In the genomic region with DNA sequence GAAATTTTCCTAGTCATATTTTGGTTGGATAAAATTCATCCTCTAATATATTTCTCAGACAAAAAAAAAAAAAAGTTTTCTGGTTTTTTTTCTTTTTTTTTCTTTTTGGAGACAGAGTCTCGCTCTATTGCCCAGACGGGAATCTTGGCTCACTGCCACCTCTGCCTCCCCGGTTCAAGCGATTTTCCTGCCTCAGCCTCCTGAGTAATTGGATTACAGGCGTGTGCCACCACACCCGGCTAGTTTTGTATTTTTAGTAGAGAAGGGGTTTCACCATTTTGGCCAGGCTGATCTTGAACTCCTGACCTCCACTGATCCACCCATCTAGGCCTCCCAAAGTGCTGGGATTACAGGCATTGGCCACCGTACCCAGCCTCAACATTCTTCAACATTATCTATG, we compare ENCODE assay signal across 27 cellular contexts.
"Had no signal": no experiment of that assay in that cellular context is flagged by ENCODE, and none has a peak within 500 bp of the region (broad histone marks: within the 10 kb centered on the region; RNA-seq: fewer than 3 reads in every experiment).

No MANE protein-coding gene starts in this region.

- H3K4me3 ChIP-seq: body of pancreas, esophagus squamous epithelium, hepatocyte, ovary, right lobe of liver, testis, uterus had no signal

- H3K27me3 ChIP-seq: body of pancreas, esophagus squamous epithelium, hepatocyte, ovary, right lobe of liver, testis, uterus had no signal

- H3K27ac ChIP-seq: body of pancreas, epithelial cell of prostate, esophagus squamous epithelium, hepatocyte, ovary, right lobe of liver, testis, uterus, VCaP had no signal

- H3K9me3 ChIP-seq: body of pancreas, esophagus squamous epithelium, ovary, right lobe of liver, testis, uterus had no signal

- H2AFZ ChIP-seq: hepatocyte had no signal

- H3K36me3 ChIP-seq: esophagus squamous epithelium, ovary, right lobe of liver, uterus had no signal

- H3K4me1 ChIP-seq: esophagus squamous epithelium, right lobe of liver, testis, uterus had no signal

- DNase-seq: activated CD4-positive, alpha-beta T cell treated with anti-CD3 and anti-CD28 coated beads for 4 hours; activated CD4-positive, alpha-beta T cell treated with anti-CD3 and anti-CD28 coated beads, Interleukin-2, amount 50 U/mL, for 4 hours; activated effector memory CD4-positive, alpha-beta T cell treated with Interleukin-2 at 50 U/mL for 16 hours; activated naive CD4-positive, alpha-beta T cell treated with Interleukin-2 at 50 U/mL for 16 hours; activated T-cell treated with anti-CD3 and anti-CD28 coated beads for 4 hours; anterior cingulate cortex; dermis blood vessel endothelial cell; effector CD4-positive, alpha-beta T cell; esophagus squamous epithelium; foreskin melanocyte; islet precursor cell; left cardiac atrium; left ventricle myocardium superior; mammary epithelial cell; midbrain; naive thymus-derived CD4-positive, alpha-beta T cell; ovary; right lobe of liver; stimulated activated CD4-positive, alpha-beta T cell treated with anti-CD3 and anti-CD28 coated beads, Interleukin-12 subunit alpha, Interleukin-12 subunit beta, amount 100 ng/mL, for 4 hours; stimulated activated CD4-positive, alpha-beta T cell treated with anti-CD3 and anti-CD28 coated beads, Interleukin-4, amount 100 ng/mL, for 1 hour; stimulated activated naive CD8-positive, alpha-beta T cell treated with anti-CD3 and anti-CD28 coated beads, Interleukin-15, Interleukin-2, amounts not matched to agents 100 U/mL and 50 U/mL, for 24 hours; testis; uterus had no signal

- H3K79me2 ChIP-seq: hepatocyte had no signal

- H3K4me2 ChIP-seq: hepatocyte had no signal
